12 cellular contexts compared by ENCODE assay signal in genomic region chr5:135660826-135661555, GRCh38.
DNase-seq lines count a peak whose midpoint lies in the region; ATAC-seq lines count a peak whose summit lies in the region.
"Had no signal": no experiment of that assay in that cellular context is flagged by ENCODE, and none has a peak within 500 bp of the region (broad histone marks: within the 10 kb centered on the region; RNA-seq: fewer than 3 reads in every experiment).

No MANE protein-coding gene starts in this region.

- peak overlapping the region; percentile 34 for H3K27ac ChIP-seq in epithelial cell of prostate
- H3K27ac ChIP-seq: cardiac muscle cell had no signal

- peak; percentile 29 for DNase-seq in GDM1 (lab: John Stamatoyannopoulos, UW)
- peak; percentile 61 for DNase-seq in NCI-H2196 (lab: John Stamatoyannopoulos, UW; ENCODE audit: unreplicated experiment)
- DNase-seq in epithelial cell of prostate (ENCODE audit: low read depth, low spot score) = no peak
- DNase-seq in midbrain (lab: John Stamatoyannopoulos, UW) = peak; percentile 4
- no peak for DNase-seq in stimulated activated naive CD8-positive, alpha-beta T cell treated with anti-CD3 and anti-CD28 coated beads, Interleukin-15, Interleukin-2, amounts not matched to agents 100 U/mL and 50 U/mL, for 24 hours
- DNase-seq in mucosa of gallbladder (ENCODE audit: low spot score) = no peak
- DNase-seq: NCI-H1694, substantia nigra, T1000 had no signal

- ATAC-seq in HG03342 (IDR thresholded peaks at IDR 0.05; ENCODE audit: unreplicated experiment) (no peak), HG03280 (IDR thresholded peaks at IDR 0.05; ENCODE audit: unreplicated experiment) (no peak)
- ATAC-seq in stimulated activated naive CD8-positive, alpha-beta T cell treated with anti-CD3 and anti-CD28 coated beads, Interleukin-15, Interleukin-2, amounts not matched to agents 100 U/mL and 50 U/mL, for 24 hours = no peak

Comparison
In these comparisons a context has a peak if more than half of its experiments do, and no peak if none do; other contexts are left out.
1. DNase-seq: peak in GDM1 (single experiment), NCI-H2196 (single experiment) and midbrain (single experiment); none in epithelial cell of prostate (single experiment), stimulated activated naive CD8-positive, alpha-beta T cell treated with anti-CD3 and anti-CD28 coated beads, Interleukin-15, Interleukin-2, amounts not matched to agents 100 U/mL and 50 U/mL, for 24 hours (single experiment) and mucosa of gallbladder (single experiment).